1 cellular context compared by ENCODE assay signal in the genomic region with DNA sequence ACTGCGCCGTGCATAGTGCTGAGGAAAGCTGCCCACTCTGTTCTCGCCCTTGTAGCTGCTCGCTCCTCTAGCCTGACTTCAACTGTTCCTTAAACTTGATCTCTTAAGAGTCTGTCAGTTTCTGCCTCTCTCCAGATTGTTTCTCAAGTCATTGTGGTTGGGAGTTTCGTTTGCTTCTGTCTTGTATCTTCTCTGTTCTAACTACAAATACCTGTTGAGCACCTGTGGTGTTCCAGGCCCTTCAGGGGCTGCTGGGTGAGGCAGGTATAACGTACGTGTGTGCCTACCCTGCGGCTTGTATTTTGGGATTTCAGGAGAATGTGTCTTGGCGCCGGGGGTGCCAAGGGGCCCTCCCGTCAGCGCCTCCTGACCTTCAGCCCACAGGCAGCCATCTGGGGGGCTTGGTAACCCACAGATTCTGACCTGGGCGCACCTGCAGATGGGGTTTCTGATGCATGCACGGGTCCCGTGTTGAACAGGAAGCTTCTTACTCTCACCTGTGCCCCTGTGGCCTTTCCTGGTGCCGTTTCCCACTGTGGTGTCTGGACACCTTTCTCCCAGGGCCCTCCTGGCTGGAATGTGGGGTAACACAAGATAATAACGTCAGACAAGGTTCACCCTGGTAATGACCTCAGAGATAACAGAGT.
TF ChIP-seq lines count a peak whose summit lies in the region.

No MANE protein-coding gene starts in this region.

TF ChIP-seq in K562, 482 proteins besides CTCF, POLR2A, EP300 and RAD21:
- TF ChIP-seq HNRNPLL (IDR thresholded peaks at IDR 0.05; ENCODE audit: low read depth, low read length, poor library complexity, severe bottlenecking) (no peak), POLR2G (IDR thresholded peaks at IDR 0.05; ENCODE audit: low read depth, low read length) (0 out of 2 replicates have a peak, but pooled peaks have one; percentile 32)
TF ChIP-seq in K562: peak in this region for 1.
